1 cellular context compared by ENCODE assay signal in genomic region chr15:42581272-42581730, GRCh38.
A peak's percentile ranks its signal among the peaks of the same experiment; 100 is the strongest.
TF ChIP-seq lines count a peak whose summit lies in the region.

No MANE protein-coding gene starts in this region.

TF ChIP-seq in H1, 55 proteins besides CTCF, POLR2A, EP300 and RAD21:
- TF ChIP-seq ASH2L (IDR thresholded peaks at IDR 0.05; ENCODE audit: low read length) (peak; percentile 83), KDM4A (IDR thresholded peaks at IDR 0.05; ENCODE audit: low read depth, low read length, severe bottlenecking) (peak; percentile 48), TBP (IDR thresholded peaks at IDR 0.05; ENCODE audit: low read depth, low read length) (peak; percentile 52; the same call in 1 of the 2 replicates), TAF7 (optimal IDR thresholded peaks at IDR 0.05; ENCODE audit: borderline replicate concordance, low read depth, low read length) (peak; percentile 48), TCF12 (IDR thresholded peaks at IDR 0.05; ENCODE audit: low read depth, low read length) (no peak), POLR2AphosphoS5 (IDR thresholded peaks at IDR 0.05; ENCODE audit: low read depth, low read length) (peak; percentile 75), ATF2 (IDR thresholded peaks at IDR 0.05; ENCODE audit: low read length) (no peak), TEAD4 (IDR thresholded peaks at IDR 0.05; ENCODE audit: low read depth, low read length) (no peak), TAF1 (IDR thresholded peaks at IDR 0.05; ENCODE audit: low read depth, low read length) (peak; percentile 85), YY1 (IDR thresholded peaks at IDR 0.05; ENCODE audit: low read depth, low read length) (no peak; the same call in 1 of the 2 replicates), CBX5 (IDR thresholded peaks at IDR 0.05; ENCODE audit: low read depth, low read length) (no peak), USF2 (IDR thresholded peaks at IDR 0.05; ENCODE audit: low read length) (no peak), CHD2 (IDR thresholded peaks at IDR 0.05; ENCODE audit: low read length) (no peak), PHF8 (conservative IDR thresholded peaks at IDR 0.05; ENCODE audit: low read depth, low read length) (0 out of 2 replicates have a peak, but pooled peaks have one; percentile 39), MAX (IDR thresholded peaks at IDR 0.05) (peak; percentile 67), E2F6 (IDR thresholded peaks at IDR 0.05) (peak; percentile 66), SUZ12 (IDR thresholded peaks at IDR 0.05; ENCODE audit: low read length) (0 out of 2 replicates have a peak, but pooled peaks have one; percentile 23), RBBP5 (IDR thresholded peaks at IDR 0.05; ENCODE audit: borderline replicate concordance, low read depth, low read length) (peak; percentile 69; the same call in 1 of the 2 replicates)
TF ChIP-seq in H1: peak in this region for 11.
